8 cellular contexts compared by ENCODE assay signal in the genomic region with DNA sequence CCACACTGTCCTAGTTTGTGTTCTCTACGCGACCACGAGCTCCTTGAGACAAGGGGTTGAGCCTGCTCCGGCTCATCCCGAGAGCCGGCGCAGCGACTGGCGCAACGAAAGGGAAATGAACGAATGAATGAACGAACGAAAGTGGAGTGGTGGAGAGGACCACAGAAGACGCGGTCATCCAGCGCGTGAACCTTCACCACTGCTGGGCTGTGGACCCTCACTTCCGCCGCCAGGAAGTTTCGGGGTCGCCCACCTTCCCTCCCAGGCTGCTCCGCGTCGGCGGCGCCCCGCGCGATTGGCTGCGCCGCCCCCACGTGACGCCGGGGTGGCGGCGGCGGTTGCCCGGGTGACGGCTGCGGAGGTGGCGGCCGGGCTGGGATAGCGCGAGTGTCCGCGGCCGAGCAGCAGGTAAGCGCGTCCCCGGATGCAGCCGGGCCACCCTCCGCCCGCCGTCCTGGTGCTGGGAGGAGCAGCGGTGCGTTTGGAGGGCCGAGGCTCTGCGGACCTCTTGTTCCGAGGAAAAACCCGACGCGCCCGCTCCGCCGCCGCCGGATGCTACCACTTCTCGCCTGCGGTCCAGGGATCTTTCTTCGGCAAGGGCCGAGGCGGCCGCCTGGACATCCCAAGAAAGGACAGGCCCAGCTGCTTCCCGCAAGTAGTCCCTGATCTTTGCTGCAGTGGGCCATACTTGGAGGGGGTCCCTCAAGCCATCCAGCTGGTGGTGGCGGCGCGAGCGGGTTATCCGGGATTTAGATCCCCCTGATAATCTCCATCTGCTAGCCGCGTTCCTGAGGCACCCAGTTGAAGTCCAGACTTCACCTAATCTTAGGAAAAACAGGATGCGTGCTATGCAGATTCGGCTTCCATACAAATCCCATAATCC. TPM values are rescaled to one million over a fixed set of nuclear protein-coding genes. Genes with fewer than 3 reads are reported as not detected.
A peak's percentile ranks its signal among the peaks of the same experiment; 100 is the strongest.
DNase-seq lines count a peak whose midpoint lies in the region; ATAC-seq and TF ChIP-seq lines count a peak whose summit lies in the region.

A gene with protein sequence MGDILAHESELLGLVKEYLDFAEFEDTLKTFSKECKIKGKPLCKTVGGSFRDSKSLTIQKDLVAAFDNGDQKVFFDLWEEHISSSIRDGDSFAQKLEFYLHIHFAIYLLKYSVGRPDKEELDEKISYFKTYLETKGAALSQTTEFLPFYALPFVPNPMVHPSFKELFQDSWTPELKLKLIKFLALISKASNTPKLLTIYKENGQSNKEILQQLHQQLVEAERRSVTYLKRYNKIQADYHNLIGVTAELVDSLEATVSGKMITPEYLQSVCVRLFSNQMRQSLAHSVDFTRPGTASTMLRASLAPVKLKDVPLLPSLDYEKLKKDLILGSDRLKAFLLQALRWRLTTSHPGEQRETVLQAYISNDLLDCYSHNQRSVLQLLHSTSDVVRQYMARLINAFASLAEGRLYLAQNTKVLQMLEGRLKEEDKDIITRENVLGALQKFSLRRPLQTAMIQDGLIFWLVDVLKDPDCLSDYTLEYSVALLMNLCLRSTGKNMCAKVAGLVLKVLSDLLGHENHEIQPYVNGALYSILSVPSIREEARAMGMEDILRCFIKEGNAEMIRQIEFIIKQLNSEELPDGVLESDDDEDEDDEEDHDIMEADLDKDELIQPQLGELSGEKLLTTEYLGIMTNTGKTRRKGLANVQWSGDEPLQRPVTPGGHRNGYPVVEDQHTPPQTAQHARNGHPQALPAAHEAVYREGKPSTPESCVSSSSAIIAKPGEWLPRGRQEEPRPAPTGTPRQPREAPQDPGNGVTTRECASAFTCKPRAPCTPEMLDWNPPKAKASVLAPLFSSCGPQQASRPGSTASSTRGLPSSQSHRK (plus strand): TSS at position 341 of the 883 bp plus-strand sequence. CDS start 7,608 bp downstream, outside the sequence.

- H3K36me3 ChIP-seq in transverse colon = no peaks in the 10 kb centered on the region

- intact Hi-C loops in cardiac septum (cut with DNase I) (loop anchor here (5.0 kb wide), 1 partner anchor 141 kb away; a partner anchor contains a TSS), transverse colon (cut with DNase I; ENCODE audit: low total_unique reads) (no loop called here)

- no peaks in the 10 kb centered on the region for H3K9me3 ChIP-seq in transverse colon

- peaks cover 25% of the 10 kb centered on the region for H3K4me1 Mint-ChIP-seq in activated naive CD8-positive, alpha-beta T cell treated with anti-CD3 and anti-CD28 coated beads, Interleukin-2, amount 50 U/mL, for 24 hours

- DNase-seq in HFF-Myc (ENCODE audit: extremely low read depth, low read depth) (no peak), MV-4-11 (lab: John Stamatoyannopoulos, UW) (peak; percentile 55), SW480 (ENCODE audit: low spot score) (peak; percentile 75), cardiac septum (ENCODE audit: low spot score) (peak; percentile 89), pons (ENCODE audit: low spot score) (peak; percentile 52), transverse colon (peak; percentile 81)
- peak; percentile 84 for DNase-seq in activated naive CD8-positive, alpha-beta T cell treated with anti-CD3 and anti-CD28 coated beads, Interleukin-2, amount 50 U/mL, for 24 hours

- peaks cover 6 to 17% (median 11%) of the 10 kb centered on the region in 4 donors for H3K4me1 ChIP-seq in transverse colon

- H3K27ac ChIP-seq in transverse colon = peak within 1 kb of the TSS; percentile 69 to 83 (median 78)

- TF ChIP-seq CTCF in GM12875 (IDR thresholded peaks at IDR 0.05; ENCODE audit: borderline replicate concordance, insufficient read depth, low read depth, low read length) = no peak
- TF ChIP-seq CTCF in HFF-Myc (IDR thresholded peaks at IDR 0.05; ENCODE audit: low read depth, low read length, missing control alignments) = no peak
- TF ChIP-seq CTCF in transverse colon (IDR thresholded peaks at IDR 0.05) = no peak

- peak; percentile 27 for TF ChIP-seq POLR2A in transverse colon (IDR thresholded peaks at IDR 0.05)

- H3K4me3 ChIP-seq in GM12875 (ENCODE audit: low read depth, low read length) = peak within 1 kb of the TSS; percentile 70
- peak within 1 kb of the TSS; percentile 92 for H3K4me3 ChIP-seq in HFF-Myc (replicated peaks; ENCODE audit: low read depth, low read length)
- H3K4me3 ChIP-seq in transverse colon = peak within 1 kb of the TSS; percentile 62 to 82 (median 74)

- H3K27me3 ChIP-seq in transverse colon = no peaks in the 10 kb centered on the region

- no peaks in the 10 kb centered on the region for H3K36me3 Mint-ChIP-seq in activated naive CD8-positive, alpha-beta T cell treated with anti-CD3 and anti-CD28 coated beads, Interleukin-2, amount 50 U/mL, for 24 hours (ENCODE audit: low read depth)

- TF ChIP-seq EP300 in transverse colon (IDR thresholded peaks at IDR 0.05; ENCODE audit: low read depth) = no peak

- peak; percentile 96 for ATAC-seq in activated naive CD8-positive, alpha-beta T cell treated with anti-CD3 and anti-CD28 coated beads, Interleukin-2, amount 50 U/mL, for 24 hours

- H3K9me3 Mint-ChIP-seq in activated naive CD8-positive, alpha-beta T cell treated with anti-CD3 and anti-CD28 coated beads, Interleukin-2, amount 50 U/mL, for 24 hours = no peaks in the 10 kb centered on the region

- peak within 1 kb of the TSS; percentile 89 for H3K27ac Mint-ChIP-seq in activated naive CD8-positive, alpha-beta T cell treated with anti-CD3 and anti-CD28 coated beads, Interleukin-2, amount 50 U/mL, for 24 hours

- H3K27me3 Mint-ChIP-seq in activated naive CD8-positive, alpha-beta T cell treated with anti-CD3 and anti-CD28 coated beads, Interleukin-2, amount 50 U/mL, for 24 hours = peaks cover 7% of the 10 kb centered on the region

- peak within 1 kb of the TSS; percentile 93 for H3K4me3 Mint-ChIP-seq in activated naive CD8-positive, alpha-beta T cell treated with anti-CD3 and anti-CD28 coated beads, Interleukin-2, amount 50 U/mL, for 24 hours

- 2% methylated on average over 73 of the region's 83 CpGs; no CpG with 5 or more reads in 1 of the 2 donors for WGBS in transverse colon (ENCODE audit: low coverage in 1 of 2), 2 donors

- in situ Hi-C loops in transverse colon (cut with MboI; ENCODE audit: low pct_ligation_motif_present in 1 of 4, low pct_unique_long_range_greater_than_20kb in 1 of 4, low sequenced_read_pairs in 3 of 4) = loop anchor here in 1 of 4 donors (10.0 kb wide), 1 partner anchor 94 kb away; no protein-coding TSS in a partner anchor

RNA-seq across cellular contexts. Expression of the gene that starts here (rescaled TPM):
- 3.9 TPM for total RNA-seq in cardiac septum
- 10 to 100 TPM; 11.5 to 59.5 (median 14.4) TPM for total RNA-seq in transverse colon
